Comparison of ENCODE assay signal across 16 cellular contexts in genomic region chr2:215692387-215693079, GRCh38.
DNase-seq lines count a peak whose midpoint lies in the region; ATAC-seq and TF ChIP-seq lines count a peak whose summit lies in the region.
"Had no signal": no experiment of that assay in that cellular context is flagged by ENCODE, and none has a peak within 500 bp of the region (broad histone marks: within the 10 kb centered on the region; RNA-seq: fewer than 3 reads in every experiment).

No MANE protein-coding gene starts in this region.

- CTCF ChIA-PET in SK-N-SH (lab: Yijun Ruan, JAX), result no interaction called here

- H3K4me2 ChIP-seq in SK-N-SH (peak overlapping the region; percentile 45; the same call in 1 of the 2 replicates), osteoblast (ENCODE audit: insufficient read depth, low read length) (no peak overlapping the region)

- POLR2A ChIA-PET in SK-N-SH (lab: Yijun Ruan, JAX), result interaction anchor here (0.6 kb wide), 1 partner anchor 58 kb away, joined by 3 read pairs; no protein-coding TSS in a partner anchor

- TF ChIP-seq POLR2A in GM18505 (IDR thresholded peaks at IDR 0.05; ENCODE audit: borderline replicate concordance, extremely low read depth, insufficient read depth, insufficient read length), result no peak

- H3K27me3 ChIP-seq in SK-N-SH (ENCODE audit: insufficient read depth) (no peaks in the 10 kb centered on the region), osteoblast (ENCODE audit: insufficient read depth, low read length) (no peaks in the 10 kb centered on the region)
- H3K27me3 ChIP-seq: tibial nerve had no signal

- H3K79me2 ChIP-seq in SK-N-SH (ENCODE audit: insufficient read depth) (no peaks in the 10 kb centered on the region), osteoblast (ENCODE audit: insufficient read depth, low read length) (no peaks in the 10 kb centered on the region)

- in situ Hi-C loops in Caki2 (cut with HindIII; ENCODE audit: low pct_unique_long_range_greater_than_20kb, low sequenced_read_pairs), result no loop called here

- no peak for ATAC-seq in GM18505 (IDR thresholded peaks at IDR 0.05; ENCODE audit: unreplicated experiment)
- ATAC-seq in HG02763 (IDR thresholded peaks at IDR 0.05; ENCODE audit: unreplicated experiment), result no peak
- ATAC-seq: activated naive CD8-positive, alpha-beta T cell treated with anti-CD3 and anti-CD28 coated beads, Interleukin-2, amount 50 U/mL, for 24 hours had no signal

- H3K36me3 ChIP-seq in SK-N-SH (replicated peaks in 1 of 2; ENCODE audit: control insufficient read depth in 1 of 2, insufficient read depth in 2 of 2, low read length in 1 of 2), result no peaks in the 10 kb centered on the region
- no peaks in the 10 kb centered on the region for H3K36me3 ChIP-seq in osteoblast (ENCODE audit: insufficient read depth, low read length)
- H3K36me3 ChIP-seq: neutrophil, tibial nerve had no signal

- peak overlapping the region; percentile 35 for H3K9ac ChIP-seq in SK-N-SH

- H3K4me1 ChIP-seq in SK-N-SH (ENCODE audit: control insufficient read depth in 1 of 2, insufficient read depth in 2 of 2, low read depth in 1 of 2, low read length in 1 of 2) (peaks cover 0 to 40% of the 10 kb centered on the region in 2 experiments; a peak in 3 of 4 replicates), osteoblast (ENCODE audit: insufficient read depth, low read length) (peaks cover 35% of the 10 kb centered on the region)

- H3K9me2 ChIP-seq in SK-N-SH, result no peaks in the 10 kb centered on the region

- TF ChIP-seq EP300 in SK-N-SH (IDR thresholded peaks at IDR 0.05; ENCODE audit: borderline replicate concordance in 1 of 2, low read depth in 1 of 2, low read length in 1 of 2), result peak in 1 of 2 experiments; percentile 58; a peak in 2 of 4 replicates

- H3K27ac ChIP-seq in SK-N-SH (ENCODE audit: low read depth in 2 of 2, low read length in 1 of 2) (peak overlapping the region; percentile 62 to 96; a peak in 3 of 4 replicates), osteoblast (ENCODE audit: low read depth, low read length) (peak overlapping the region; percentile 89)
- H3K27ac ChIP-seq: neutrophil, tibial nerve had no signal

- TF ChIP-seq CTCF in SK-N-SH (IDR thresholded peaks at IDR 0.05), result no peak
- TF ChIP-seq CTCF in osteoblast (IDR thresholded peaks at IDR 0.05; ENCODE audit: extremely low read depth, low read depth, low read length), result no peak

- H3K9me3 ChIP-seq in SK-N-SH, result peaks cover under 1% of the 10 kb centered on the region; the same call in 1 of the 2 replicates
- no peaks in the 10 kb centered on the region for H3K9me3 ChIP-seq in osteoblast (ENCODE audit: low read depth, low read length)
- H3K9me3 ChIP-seq: neutrophil, tibial nerve had no signal

- WGBS in SK-N-SH (ENCODE audit: low lambda C conversion rate), result 86% methylated on average over 1 of the region's 1 CpG

- DNase-seq in Caki2 (ENCODE audit: low read depth) (peak; percentile 82), SK-N-SH (no peak), fibroblast of peridontal ligament (ENCODE audit: extremely low read depth) (peak; percentile 58), osteoblast (ENCODE audit: insufficient read length, low spot score, missing footprints) (peak; percentile 36), NCI-H510A treated with DMSO at 0.1 percent for 48 hours (lab: John Stamatoyannopoulos, UW) (no peak)
- DNase-seq in NK-92 treated with Interleukin-12 subunit alpha and Interleukin-12 subunit beta, amount 100 ng/mL, for 24 hours (lab: John Stamatoyannopoulos, UW), result no peak
- DNase-seq: activated CD4-positive, alpha-beta T cell treated with anti-CD3 and anti-CD28 coated beads for 1 hour; activated naive CD8-positive, alpha-beta T cell treated with anti-CD3 and anti-CD28 coated beads, Interleukin-2, amount 50 U/mL, for 24 hours; effector CD4-positive, alpha-beta T cell; glutamatergic neuron; left cardiac atrium; stimulated activated CD4-positive, alpha-beta T cell treated with anti-CD3 and anti-CD28 coated beads, Interleukin-12 subunit alpha, Interleukin-12 subunit beta, amount 100 ng/mL, for 4 hours had no signal

- TF ChIP-seq RAD21 in SK-N-SH (IDR thresholded peaks at IDR 0.05; ENCODE audit: low read length), result no peak

- H3K4me3 ChIP-seq in SK-N-SH (ENCODE audit: low read depth in 2 of 2, low read length in 1 of 2) (no peak overlapping the region), osteoblast (ENCODE audit: insufficient read depth, low read length) (no peak overlapping the region)
- H3K4me3 ChIP-seq: tibial nerve had no signal

- no peak overlapping the region for H2AFZ ChIP-seq in SK-N-SH (ENCODE audit: low read depth)
- H2AFZ ChIP-seq in osteoblast (ENCODE audit: low read length), result no peak overlapping the region

- peaks cover 34% of the 10 kb centered on the region for H3F3A ChIP-seq in SK-N-SH (replicated peaks; ENCODE audit: insufficient read depth)

- no peaks in the 10 kb centered on the region for H4K20me1 ChIP-seq in SK-N-SH (ENCODE audit: insufficient read depth)
- H4K20me1 ChIP-seq in osteoblast (ENCODE audit: insufficient read depth, low read length), result no peaks in the 10 kb centered on the region

TF ChIP-seq in SK-N-SH, 30 proteins besides CTCF, POLR2A, EP300 and RAD21:
- TF ChIP-seq TEAD4 (IDR thresholded peaks at IDR 0.05; ENCODE audit: borderline replicate concordance, insufficient read depth) (peak; percentile 61; the same call in 1 of the 2 replicates), PBX3 (IDR thresholded peaks at IDR 0.05) (peak; percentile 35; the same call in 1 of the 2 replicates), REST (IDR thresholded peaks at IDR 0.05; ENCODE audit: low read depth, low read length) (no peak), MAX (IDR thresholded peaks at IDR 0.05; ENCODE audit: low read depth) (peak; percentile 37; the same call in 1 of the 2 replicates), YY1 (IDR thresholded peaks at IDR 0.05; ENCODE audit: low read depth) (peak; percentile 22; the same call in 1 of the 2 replicates), JUND (IDR thresholded peaks at IDR 0.05) (peak; percentile 58), TCF12 (IDR thresholded peaks at IDR 0.05) (peak; percentile 68), RXRA (IDR thresholded peaks at IDR 0.05; ENCODE audit: borderline replicate concordance, low read depth) (peak; percentile 37; the same call in 1 of the 2 replicates), CHD2 (IDR thresholded peaks at IDR 0.05; ENCODE audit: low read length, partially characterized antibody) (no peak)

Comparison
In these comparisons a context has a peak if more than half of its experiments do, and no peak if none do; other contexts are left out.
1. DNase-seq: peak in Caki2 (single experiment), fibroblast of peridontal ligament (single experiment) and osteoblast (single experiment); none in SK-N-SH (single experiment), NCI-H510A treated with DMSO at 0.1 percent for 48 hours (single experiment) and NK-92 treated with Interleukin-12 subunit alpha and Interleukin-12 subunit beta, amount 100 ng/mL, for 24 hours (single experiment).